4 cellular contexts compared by ENCODE assay signal in genomic region chr7:76531643-76532042, GRCh38. TPM values are rescaled to one million over a fixed set of nuclear protein-coding genes. Genes with fewer than 3 reads are reported as not detected.
"Had no signal": no experiment of that assay in that cellular context is flagged by ENCODE, and none has a peak within 500 bp of the region (broad histone marks: within the 10 kb centered on the region; RNA-seq: fewer than 3 reads in every experiment).

No MANE protein-coding gene starts in this region.

RNA-seq across cellular contexts. Expression of gene SPDYE16, which starts 11.5 kb away (rescaled TPM):
- total RNA-seq: HT1080, IMR-90 had no signal

RNA-seq across cellular contexts. Expression of gene UPK3B, which starts 21.3 kb away (rescaled TPM):
- total RNA-seq: HepG2, HT1080, IMR-90, K562 had no signal
